In the genomic region with DNA sequence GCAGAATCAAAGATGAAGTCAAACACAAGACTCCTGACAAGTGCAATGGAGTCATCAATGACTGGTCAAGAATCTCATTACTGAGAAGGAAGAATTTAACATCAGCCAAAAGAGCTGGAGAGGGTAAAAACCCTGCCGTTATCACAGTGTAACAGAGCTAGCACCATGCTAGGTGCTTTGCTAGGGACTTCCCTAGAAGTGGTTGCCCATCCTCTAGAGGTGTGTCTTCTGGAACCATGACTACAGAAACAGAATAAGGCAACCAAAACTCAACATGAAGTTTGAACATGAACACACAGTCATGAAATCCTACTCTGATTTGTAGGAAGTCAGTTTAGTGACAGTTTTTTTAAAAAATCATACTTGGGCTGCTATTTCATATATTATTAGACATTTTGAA, we compare ENCODE assay signal across 24 cellular contexts.
"Had no signal": no experiment of that assay in that cellular context is flagged by ENCODE, and none has a peak within 500 bp of the region (broad histone marks: within the 10 kb centered on the region; RNA-seq: fewer than 3 reads in every experiment).

No MANE protein-coding gene starts in this region.

- H3K4me1 ChIP-seq: lower lobe of right lung, suprapubic skin, thyroid gland had no signal

- H3K27me3 ChIP-seq: esophagus squamous epithelium, gastroesophageal sphincter, right lobe of liver, suprapubic skin, thyroid gland had no signal

- H3K36me3 Mint-ChIP-seq: immature natural killer cell, type B pancreatic cell had no signal

- H3K27ac Mint-ChIP-seq: dendritic cell treated with granulocyte-macrophage colony-stimulating factor and Interleukin-4, amounts not matched to agents 40 ng/mL and 50 ng/mL, for 4 days; effector memory CD8-positive, alpha-beta T cell; immature natural killer cell; nephron progenitor cell; stimulated activated memory B cell treated with anti-CD40 and anti-IgM and Interleukin-4, amounts not matched to agents 10 μg/mL and 1 μg/mL and 100 μg/mL, for 72 hours; type B pancreatic cell had no signal

- H3K4me1 Mint-ChIP-seq: immature natural killer cell had no signal

- H3K4me3 Mint-ChIP-seq: dendritic cell treated with granulocyte-macrophage colony-stimulating factor and Interleukin-4, amounts not matched to agents 40 ng/mL and 50 ng/mL, for 4 days; effector memory CD8-positive, alpha-beta T cell; immature natural killer cell; nephron progenitor cell; stimulated activated memory B cell treated with anti-CD40 and anti-IgM and Interleukin-4, amounts not matched to agents 10 μg/mL and 1 μg/mL and 100 μg/mL, for 72 hours; type B pancreatic cell had no signal

- H3K36me3 ChIP-seq: esophagus squamous epithelium, gastroesophageal sphincter, left ventricle myocardium inferior, lower lobe of right lung, prostate gland, right lobe of liver, suprapubic skin, thyroid gland had no signal

- ATAC-seq: effector memory CD8-positive, alpha-beta T cell; gastroesophageal sphincter; left cardiac atrium; lower lobe of right lung; right lobe of liver; stimulated activated memory B cell treated with anti-CD40 and anti-IgM and Interleukin-4, amounts not matched to agents 10 μg/mL and 1 μg/mL and 100 μg/mL, for 72 hours had no signal

- FAIRE-seq: colon, keratinocyte, urothelium cell line had no signal

- H3K4me3 ChIP-seq: esophagus squamous epithelium, gastroesophageal sphincter, left ventricle myocardium inferior, lower lobe of right lung, prostate gland, right lobe of liver, suprapubic skin, thyroid gland had no signal

- H3K27me3 Mint-ChIP-seq: dendritic cell treated with granulocyte-macrophage colony-stimulating factor and Interleukin-4, amounts not matched to agents 40 ng/mL and 50 ng/mL, for 4 days; effector memory CD8-positive, alpha-beta T cell; stimulated activated memory B cell treated with anti-CD40 and anti-IgM and Interleukin-4, amounts not matched to agents 10 μg/mL and 1 μg/mL and 100 μg/mL, for 72 hours; type B pancreatic cell had no signal

- DNase-seq: effector memory CD8-positive, alpha-beta T cell; esophagus squamous epithelium; foreskin fibroblast; immature natural killer cell; left cardiac atrium; left ventricle myocardium inferior; lower lobe of right lung; mesenchymal stem cell; midbrain; nephron progenitor cell; right lobe of liver; stimulated activated CD4-positive, alpha-beta T cell treated with anti-CD3 and anti-CD28 coated beads, Interleukin-4, amount 100 ng/mL, for 1 hour; thyroid gland had no signal

- H3K27ac ChIP-seq: epithelial cell of prostate, esophagus squamous epithelium, gastroesophageal sphincter, left ventricle myocardium inferior, lower lobe of right lung, parathyroid adenoma, prostate gland, right lobe of liver, suprapubic skin, thyroid gland had no signal

- H3K9me3 ChIP-seq: esophagus squamous epithelium, gastroesophageal sphincter, left ventricle myocardium inferior, lower lobe of right lung, prostate gland, right lobe of liver, suprapubic skin, thyroid gland had no signal
